In genomic region chr17:39863918-39864746, GRCh38 we compare ENCODE assay signal across 9 cellular contexts. TPM values are rescaled to one million over a fixed set of nuclear protein-coding genes. Genes with fewer than 3 reads are reported as not detected.
DNase-seq lines count a peak whose midpoint lies in the region; ATAC-seq and TF ChIP-seq lines count a peak whose summit lies in the region.
"Had no signal": no experiment of that assay in that cellular context is flagged by ENCODE, and none has a peak within 500 bp of the region (broad histone marks: within the 10 kb centered on the region; RNA-seq: fewer than 3 reads in every experiment).

Gene IKZF3, minus strand, starts transcription at chr17:39864312. Its CDS starts 186 bp downstream, at chr17:39864126.

- peaks cover 17% of the 10 kb centered on the region for H3K27me3 ChIP-seq in trophoblast cell (ENCODE audit: insufficient read depth, low read length)
- no peaks in the 10 kb centered on the region for H3K27me3 ChIP-seq in aorta (ENCODE audit: control insufficient read depth in 1 of 2, insufficient read depth in 2 of 2, low read length in 1 of 2)

- intact Hi-C loops in aorta (cut with DNase I) = loop anchor here in 1 of 2 donors (10.0 kb wide), 1 partner anchor 101 kb away; the partner anchor contains the start of gene GSDMA

- peak; percentile 36 for ATAC-seq in HG02678 (IDR thresholded peaks at IDR 0.05; ENCODE audit: unreplicated experiment)
- peak; percentile 62 for ATAC-seq in aorta (ENCODE audit: low FRiP score)

- no peak within 1 kb of the TSS for H3K27ac ChIP-seq in trophoblast cell (ENCODE audit: low read depth, low read length)
- H3K27ac ChIP-seq in aorta (ENCODE audit: low read depth in 1 of 2, low read length in 2 of 2) = no peak within 1 kb of the TSS

- TF ChIP-seq CTCF in GM10248 (IDR thresholded peaks at IDR 0.05; ENCODE audit: control extremely low read depth, extremely low read depth, low read depth, missing control alignments) (peak; percentile 82), fibroblast of mammary gland (conservative IDR thresholded peaks at IDR 0.05; ENCODE audit: control insufficient read depth, insufficient read depth, low read depth, low read length) (no peak)

- no peak within 1 kb of the TSS for H2BK5ac ChIP-seq in trophoblast cell (ENCODE audit: low read depth, low read length, poor library complexity)

- H3K4me3 ChIP-seq in fibroblast of mammary gland (ENCODE audit: control insufficient read depth, low read depth, low read length) (no peak within 1 kb of the TSS), trophoblast cell (ENCODE audit: low read depth, low read length) (no peak within 1 kb of the TSS), aorta (ENCODE audit: low read length in 2 of 2) (no peak within 1 kb of the TSS)

- no CpG with 5 or more reads among the region's 50 CpGs for WGBS in trophoblast cell (ENCODE audit: extremely low coverage, insufficient coverage, insufficient read length)
- WGBS in aorta, 2 donors = 7% methylated on average over 49 to 50 of the region's 50 CpGs

- H2BK120ac ChIP-seq in trophoblast cell (ENCODE audit: insufficient read depth, low read length, poor library complexity) = no peak within 1 kb of the TSS

- H3K79me2 ChIP-seq in trophoblast cell (ENCODE audit: control insufficient read depth, insufficient read depth, low read length, poor library complexity) = no peaks in the 10 kb centered on the region

- H3K36me3 ChIP-seq in trophoblast cell (ENCODE audit: control insufficient read depth in 1 of 2, insufficient read depth in 2 of 2, low read length in 2 of 2) (no peaks in the 10 kb centered on the region), aorta (ENCODE audit: control insufficient read depth in 1 of 2, insufficient read depth in 2 of 2, low read length in 1 of 2) (no peaks in the 10 kb centered on the region)

- H3K14ac ChIP-seq in trophoblast cell (ENCODE audit: low read length) = no peak within 1 kb of the TSS

- no peak within 1 kb of the TSS for H3K23ac ChIP-seq in trophoblast cell (ENCODE audit: low read length)

- CTCF ChIA-PET in GM10248 (lab: Yijun Ruan, JAX) = interaction anchor here (1.0 to 2.2 kb wide), 11 partner anchors 17 to 242 kb away, joined by 3 to 8 read pairs (median 4); partner anchors contain the start of gene MIEN1

- H3K9ac ChIP-seq in trophoblast cell (ENCODE audit: low read length) = no peak within 1 kb of the TSS

- H4K12ac ChIP-seq in trophoblast cell (ENCODE audit: low read depth, low read length) = no peak within 1 kb of the TSS

- H3K9me3 ChIP-seq in trophoblast cell (ENCODE audit: insufficient read depth, low read depth, low read length) = peaks cover 5% of the 10 kb centered on the region
- H3K9me3 ChIP-seq in aorta (ENCODE audit: control insufficient read depth, low read length) = no peaks in the 10 kb centered on the region

- H2AFZ ChIP-seq in trophoblast cell (ENCODE audit: insufficient read depth, low read length, poor library complexity) = peak within 1 kb of the TSS; percentile 85

- no peaks in the 10 kb centered on the region for H3K79me1 ChIP-seq in trophoblast cell (ENCODE audit: low read length)

- no peak within 1 kb of the TSS for H2BK12ac ChIP-seq in trophoblast cell (ENCODE audit: low read length)

- H4K91ac ChIP-seq in trophoblast cell (ENCODE audit: low read depth, low read length) = no peak within 1 kb of the TSS

- H3K18ac ChIP-seq in trophoblast cell (ENCODE audit: low read length) = no peak within 1 kb of the TSS

- POLR2A ChIA-PET in GM10248 (lab: Yijun Ruan, JAX) = interaction anchor here (0.6 kb wide), 1 partner anchor 61 kb away, joined by 6 read pairs; no protein-coding TSS in a partner anchor

- H3K4me1 ChIP-seq in trophoblast cell (ENCODE audit: control insufficient read depth in 1 of 2, insufficient read depth in 2 of 2, low read length in 2 of 2) (no peaks in the 10 kb centered on the region), aorta (ENCODE audit: control insufficient read depth in 1 of 2, insufficient read depth in 2 of 2, low read length in 2 of 2) (no peaks in the 10 kb centered on the region)

- peak within 1 kb of the TSS; percentile 23 for H3K4me2 ChIP-seq in trophoblast cell (ENCODE audit: low read length)

- no peak within 1 kb of the TSS for H3K4ac ChIP-seq in trophoblast cell (ENCODE audit: low read depth, low read length)

- H2AK5ac ChIP-seq in trophoblast cell (ENCODE audit: low read length) = no peak within 1 kb of the TSS

- H4K8ac ChIP-seq in trophoblast cell (ENCODE audit: low read depth, low read length) = no peak within 1 kb of the TSS

- DNase-seq in GM10248 (ENCODE audit: extremely low spot score) (peak; percentile 79), NCI-H510A treated with DMSO at 0.1 percent for 48 hours (lab: John Stamatoyannopoulos, UW) (peak; percentile 37), fibroblast of mammary gland (ENCODE audit: low read depth) (peak; percentile 1), trophoblast cell (peak; percentile 77 to 82), aorta (peak; percentile 61 to 80), cerebellar nuclear complex (lab: John Stamatoyannopoulos, UW) (no peak)
- DNase-seq in activated CD8-positive, alpha-beta memory T cell treated with anti-CD3 and anti-CD28 coated beads, Interleukin-2, amount 50 U/mL, for 48 hours = peak; percentile 92

RNA-seq across cellular contexts. Expression of gene IKZF3, which starts in this region (rescaled TPM):
- 0.04 and 0.05 TPM in 2 replicates for polyA plus RNA-seq in trophoblast cell (2013)
- total RNA-seq in aorta = 1 to 10 TPM; 1.7 to 2.8 TPM
- under 1 TPM; 0.03 to 0.75 TPM for polyA plus RNA-seq in aorta
- total RNA-seq: glomerular endothelial cell had no signal

Comparison
In these comparisons a context has a peak if more than half of its experiments do, and no peak if none do; other contexts are left out.
1. DNase-seq: peak in GM10248 (single experiment), NCI-H510A treated with DMSO at 0.1 percent for 48 hours (single experiment), activated CD8-positive, alpha-beta memory T cell treated with anti-CD3 and anti-CD28 coated beads, Interleukin-2, amount 50 U/mL, for 48 hours (single experiment), fibroblast of mammary gland (single experiment), trophoblast cell (2 of 2) and aorta (2 of 2); none in cerebellar nuclear complex (0 of 2).